8 cellular contexts compared by ENCODE assay signal in genomic region chr17:50817142-50817751, GRCh38. TPM values are rescaled to one million over a fixed set of nuclear protein-coding genes. Genes with fewer than 3 reads are reported as not detected.
DNase-seq lines count a peak whose midpoint lies in the region; ATAC-seq and TF ChIP-seq lines count a peak whose summit lies in the region.

No MANE protein-coding gene starts in this region.

- DNase-seq in CD1c-positive myeloid dendritic cell (ENCODE audit: extremely low spot score) (peak; percentile 41), Karpas-422 (peak; percentile 78), epithelial cell of esophagus (ENCODE audit: low read depth) (no peak), omental fat pad (ENCODE audit: low spot score) (no peak), tibial artery (no peak), epidermal melanocyte (ENCODE audit: insufficient read length, low spot score) (no peak)
- DNase-seq in activated CD8-positive, alpha-beta T cell treated with anti-CD3 and anti-CD28 coated beads, Interleukin-2, amount 10 ng/mL, durations not matched to agents 7 days and 5 days = peak; percentile 58

- H3K4me2 ChIP-seq in Karpas-422 (ENCODE audit: low read depth, low read length, poor library complexity, severe bottlenecking) = no peak overlapping the region

- ATAC-seq in activated CD8-positive, alpha-beta T cell treated with anti-CD3 and anti-CD28 coated beads, Interleukin-2, amount 10 ng/mL, durations not matched to agents 7 days and 5 days = peak; percentile 82
- ATAC-seq in omental fat pad (ENCODE audit: low FRiP score) = peak; percentile 52
- ATAC-seq in GM21381 (IDR thresholded peaks at IDR 0.05; ENCODE audit: unreplicated experiment) = no peak

- no peaks in the 10 kb centered on the region for H3K9me3 Mint-ChIP-seq in activated CD8-positive, alpha-beta T cell treated with anti-CD3 and anti-CD28 coated beads, Interleukin-2, amount 10 ng/mL, durations not matched to agents 7 days and 5 days (ENCODE audit: insufficient read depth)

- H3K9me3 ChIP-seq in Karpas-422 (ENCODE audit: low read length) (no peaks in the 10 kb centered on the region), tibial artery (no peaks in the 10 kb centered on the region)

- H3K9me2 ChIP-seq in Karpas-422 (replicated peaks; ENCODE audit: insufficient read depth, low read length) = no peaks in the 10 kb centered on the region

- H3K27me3 ChIP-seq in Karpas-422 (ENCODE audit: low read length) (no peaks in the 10 kb centered on the region), tibial artery (peaks cover 0 to 18% of the 10 kb centered on the region in 2 donors)

- H3K4me1 ChIP-seq in Karpas-422 (ENCODE audit: low read length) (no peaks in the 10 kb centered on the region), tibial artery (peaks cover 0 to 8% (median 3%) of the 10 kb centered on the region in 4 donors)

- TF ChIP-seq CTCF in epithelial cell of esophagus (IDR thresholded peaks at IDR 0.05; ENCODE audit: insufficient read depth, low read depth, low read length, missing control alignments) (peak; percentile 49), omental fat pad (IDR thresholded peaks at IDR 0.05) (peak in 2 of 3 donors; percentile 9 to 20), tibial artery (IDR thresholded peaks at IDR 0.05) (peak; percentile 55 to 71)

- POLR2A ChIA-PET in activated CD8-positive, alpha-beta T cell treated with anti-CD3 and anti-CD28 coated beads, Interleukin-2, amount 10 ng/mL, durations not matched to agents 7 days and 5 days (lab: Charles Lee) = no interaction called here

- no peak overlapping the region for H3K9ac ChIP-seq in Karpas-422 (ENCODE audit: low read length)

- no peak overlapping the region for H3K4me3 Mint-ChIP-seq in activated CD8-positive, alpha-beta T cell treated with anti-CD3 and anti-CD28 coated beads, Interleukin-2, amount 10 ng/mL, durations not matched to agents 7 days and 5 days

- H3K36me3 Mint-ChIP-seq in activated CD8-positive, alpha-beta T cell treated with anti-CD3 and anti-CD28 coated beads, Interleukin-2, amount 10 ng/mL, durations not matched to agents 7 days and 5 days (ENCODE audit: low read depth) = no peaks in the 10 kb centered on the region

- H3K36me3 ChIP-seq in Karpas-422 (ENCODE audit: insufficient read depth, low read length) = no peaks in the 10 kb centered on the region
- H3K36me3 ChIP-seq in tibial artery = no peaks in the 10 kb centered on the region

- H3K4me1 Mint-ChIP-seq in activated CD8-positive, alpha-beta T cell treated with anti-CD3 and anti-CD28 coated beads, Interleukin-2, amount 10 ng/mL, durations not matched to agents 7 days and 5 days (ENCODE audit: low read depth) = peaks cover 29% of the 10 kb centered on the region

- H3K27ac Mint-ChIP-seq in activated CD8-positive, alpha-beta T cell treated with anti-CD3 and anti-CD28 coated beads, Interleukin-2, amount 10 ng/mL, durations not matched to agents 7 days and 5 days = no peak overlapping the region

- CTCF ChIA-PET in activated CD8-positive, alpha-beta T cell treated with anti-CD3 and anti-CD28 coated beads, Interleukin-2, amount 10 ng/mL, durations not matched to agents 7 days and 5 days (lab: Charles Lee) = interaction anchor here (0.7 to 3.9 kb wide), 13 partner anchors 9 to 148 kb away, joined by 3 to 24 read pairs (median 4); no protein-coding TSS in a partner anchor

- H3K4me3 ChIP-seq in Karpas-422 (ENCODE audit: low read length) (no peak overlapping the region), epithelial cell of esophagus (ENCODE audit: low read length) (no peak overlapping the region), tibial artery (no peak overlapping the region)

- H2AFZ ChIP-seq in Karpas-422 (ENCODE audit: low read length) = no peak overlapping the region

- H3K79me2 ChIP-seq in Karpas-422 (ENCODE audit: low read length) = no peaks in the 10 kb centered on the region

- H3K27ac ChIP-seq in Karpas-422 (ENCODE audit: low read length) = no peak overlapping the region
- no peak overlapping the region for H3K27ac ChIP-seq in tibial artery

- intact Hi-C loops in tibial artery (cut with DNase I; ENCODE audit: low total_unique reads) = no loop called here

- H4K20me1 ChIP-seq in Karpas-422 (ENCODE audit: insufficient read depth, low read depth, low read length) = no peaks in the 10 kb centered on the region

- H3K27me3 Mint-ChIP-seq in activated CD8-positive, alpha-beta T cell treated with anti-CD3 and anti-CD28 coated beads, Interleukin-2, amount 10 ng/mL, durations not matched to agents 7 days and 5 days (ENCODE audit: low read depth) = peaks cover 25% of the 10 kb centered on the region

RNA-seq across cellular contexts. Expression of gene WFIKKN2, which starts 18.1 kb away (rescaled TPM):
- total RNA-seq in Karpas-422 (2014; rRNA removed; shearing (Covaris generic); ENCODE audit: low replicate concordance) = not detected in 2 replicates
- not detected for total RNA-seq in activated CD8-positive, alpha-beta T cell treated with anti-CD3 and anti-CD28 coated beads, Interleukin-2, amount 10 ng/mL, durations not matched to agents 7 days and 5 days
- under 1 TPM in 2 of 4 donors, not detected in 2; 0.09 to 0.24 TPM for total RNA-seq in omental fat pad

RNA-seq across cellular contexts. Expression of gene TOB1, which starts 48.9 kb away (rescaled TPM):
- total RNA-seq in Karpas-422 (2014; rRNA removed; shearing (Covaris generic); ENCODE audit: low replicate concordance) = 8.2 and 25.9 TPM in 2 replicates
- total RNA-seq in activated CD8-positive, alpha-beta T cell treated with anti-CD3 and anti-CD28 coated beads, Interleukin-2, amount 10 ng/mL, durations not matched to agents 7 days and 5 days = 10 to 100 TPM; 44.5 to 47.6 TPM
- 10 to 100 TPM; 28.8 to 79.7 (median 37.0) TPM for total RNA-seq in omental fat pad

RNA-seq across cellular contexts. Expression of gene ANKRD40CL, which starts 49.9 kb away (rescaled TPM):
- total RNA-seq in Karpas-422 (2014; rRNA removed; shearing (Covaris generic); ENCODE audit: low replicate concordance) = not detected in 2 replicates
- total RNA-seq in activated CD8-positive, alpha-beta T cell treated with anti-CD3 and anti-CD28 coated beads, Interleukin-2, amount 10 ng/mL, durations not matched to agents 7 days and 5 days = not detected
- total RNA-seq in omental fat pad = not detected

Comparison
In these comparisons a context has a peak if more than half of its experiments do, and no peak if none do; other contexts are left out.
1. DNase-seq: peak in CD1c-positive myeloid dendritic cell (single experiment), Karpas-422 (single experiment) and activated CD8-positive, alpha-beta T cell treated with anti-CD3 and anti-CD28 coated beads, Interleukin-2, amount 10 ng/mL, durations not matched to agents 7 days and 5 days (single experiment); none in epithelial cell of esophagus (single experiment), omental fat pad (single experiment), tibial artery (0 of 2) and epidermal melanocyte (single experiment).
2. Peak in every context shown above with its lines, with median percentiles within 50 percentile points of each other: CTCF ChIP-seq.